ENCODE assay signal across 8 cellular contexts in genomic region chr17:21283482-21284318, GRCh38. TPM values are rescaled to one million over a fixed set of nuclear protein-coding genes. Genes with fewer than 3 reads are reported as not detected.
DNase-seq lines count a peak whose midpoint lies in the region; ATAC-seq and TF ChIP-seq lines count a peak whose summit lies in the region.

No MANE protein-coding gene starts in this region.

- peak overlapping the region in 1 of 2 experiments; percentile 36 for H3K14ac ChIP-seq in mesenchymal stem cell (ENCODE audit: low read length in 2 of 2)

- no peak for DNase-seq in Calu3
- no peak for DNase-seq in MG63
- no peak for DNase-seq in central memory CD8-positive, alpha-beta T cell (ENCODE audit: low spot score in 2 of 2)
- DNase-seq in mesenchymal stem cell, result peak; percentile 53
- DNase-seq in aorta, result peak; percentile 74 to 89
- no peak for DNase-seq in NCI-H146 (lab: John Stamatoyannopoulos, UW)

- intact Hi-C loops in Calu3 (cut with micrococcal nuclease; ENCODE audit: unreplicated experiment), result loop anchor here (10.0 kb wide), 1 partner anchor 231 kb away; no protein-coding TSS in a partner anchor
- intact Hi-C loops in aorta (cut with DNase I), result loop anchor here (2.0 to 5.0 kb wide), 3 partner anchors 69 to 174 kb away; partner anchors contain the start of gene TMEM11 (in 1 of the 2)

- no peak overlapping the region for H2BK15ac ChIP-seq in mesenchymal stem cell (ENCODE audit: low read depth, poor library complexity, severe bottlenecking)

- H3K36me3 ChIP-seq in MG63, result peaks cover 10% of the 10 kb centered on the region
- peaks cover 3 to 9% of the 10 kb centered on the region in 2 experiments for H3K36me3 ChIP-seq in mesenchymal stem cell (ENCODE audit: control insufficient read depth in 1 of 2, insufficient read depth in 2 of 2, low read depth in 1 of 2, low read length in 2 of 2)
- H3K36me3 ChIP-seq in aorta (ENCODE audit: control insufficient read depth in 1 of 2, insufficient read depth in 2 of 2, low read length in 1 of 2), result no peaks in the 10 kb centered on the region

- H4K91ac ChIP-seq in mesenchymal stem cell (ENCODE audit: low read length), result no peak overlapping the region

- TF ChIP-seq CTCF in Calu3 (IDR thresholded peaks at IDR 0.05; ENCODE audit: unreplicated experiment), result no peak

- H3K4me1 ChIP-seq in mesenchymal stem cell (ENCODE audit: control insufficient read depth, insufficient read depth, low read depth, low read length), result peaks cover 51% of the 10 kb centered on the region
- H3K4me1 ChIP-seq in aorta (ENCODE audit: control insufficient read depth in 1 of 2, insufficient read depth in 2 of 2, low read length in 2 of 2), result peaks cover 0 to 8% of the 10 kb centered on the region in 2 donors

- no peaks in the 10 kb centered on the region for H3K27me3 ChIP-seq in MG63
- no peaks in the 10 kb centered on the region for H3K27me3 ChIP-seq in mesenchymal stem cell (ENCODE audit: control insufficient read depth in 1 of 2, insufficient read depth in 1 of 2, low read length in 2 of 2)
- no peaks in the 10 kb centered on the region for H3K27me3 ChIP-seq in aorta (ENCODE audit: control insufficient read depth in 1 of 2, insufficient read depth in 2 of 2, low read length in 1 of 2)

- H3K4ac ChIP-seq in mesenchymal stem cell (ENCODE audit: low read depth in 1 of 2, low read length in 2 of 2), result no peak overlapping the region

- H3K9me3 ChIP-seq in MG63 (no peaks in the 10 kb centered on the region), mesenchymal stem cell (ENCODE audit: control insufficient read depth, low read length) (no peaks in the 10 kb centered on the region), aorta (ENCODE audit: control insufficient read depth, low read length) (no peaks in the 10 kb centered on the region)

- H3K23ac ChIP-seq in mesenchymal stem cell (ENCODE audit: low read length in 2 of 2), result peak overlapping the region in 1 of 2 experiments; percentile 17

- H3K4me3 ChIP-seq in MG63 (peak overlapping the region; percentile 58), mesenchymal stem cell (ENCODE audit: insufficient read depth in 1 of 2, low read depth in 1 of 2, low read length in 2 of 2) (peak overlapping the region; percentile 57 to 70), aorta (ENCODE audit: low read length in 2 of 2) (no peak overlapping the region)

- H2BK12ac ChIP-seq in mesenchymal stem cell (ENCODE audit: low read length in 2 of 2), result peak overlapping the region; percentile 45 to 78

- H3K4me1 Mint-ChIP-seq in Calu3 (ENCODE audit: low read depth, unreplicated experiment), result peaks cover 40% of the 10 kb centered on the region
- peaks cover 61% of the 10 kb centered on the region for H3K4me1 Mint-ChIP-seq in central memory CD8-positive, alpha-beta T cell

- ATAC-seq in GM21423 (IDR thresholded peaks at IDR 0.05; ENCODE audit: unreplicated experiment) (peak; percentile 2), aorta (ENCODE audit: low FRiP score) (no peak), HG03457 (IDR thresholded peaks at IDR 0.05; ENCODE audit: unreplicated experiment) (no peak)
- ATAC-seq in central memory CD8-positive, alpha-beta T cell (replicated peaks; ENCODE audit: extremely low read depth, poor library complexity, severe bottlenecking), result peak; percentile 8

- H3K9ac ChIP-seq in mesenchymal stem cell (ENCODE audit: low read length), result peak overlapping the region; percentile 86

- no peaks in the 10 kb centered on the region for H3K79me1 ChIP-seq in mesenchymal stem cell (replicated peaks; ENCODE audit: low read length, poor library complexity, severe bottlenecking)

- peak overlapping the region; percentile 92 for H3K4me2 ChIP-seq in mesenchymal stem cell (ENCODE audit: low read length, poor library complexity, severe bottlenecking)

- no peak overlapping the region for H2BK120ac ChIP-seq in mesenchymal stem cell (ENCODE audit: low read depth, low read length)

- no peak overlapping the region for H3K27ac ChIP-seq in mesenchymal stem cell (ENCODE audit: low read length, poor library complexity, severe bottlenecking)
- peak overlapping the region; percentile 38 to 94 for H3K27ac ChIP-seq in aorta (ENCODE audit: low read depth in 1 of 2, low read length in 2 of 2)

- no peaks in the 10 kb centered on the region for H3K27me3 Mint-ChIP-seq in Calu3 (ENCODE audit: unreplicated experiment)
- H3K27me3 Mint-ChIP-seq in central memory CD8-positive, alpha-beta T cell, result no peaks in the 10 kb centered on the region

- peak overlapping the region; percentile 70 for H2AFZ ChIP-seq in mesenchymal stem cell (ENCODE audit: low read depth, low read length)

- peak overlapping the region in 1 of 2 experiments; percentile 49 for H3K18ac ChIP-seq in mesenchymal stem cell (ENCODE audit: low read depth in 1 of 2, low read length in 2 of 2)

- no peak overlapping the region for H2BK5ac ChIP-seq in mesenchymal stem cell (ENCODE audit: low read depth, low read length, poor library complexity, severe bottlenecking)

- peak overlapping the region; percentile 56 for H4K8ac ChIP-seq in mesenchymal stem cell (ENCODE audit: low read length)

- H3K27ac Mint-ChIP-seq in Calu3 (ENCODE audit: unreplicated experiment), result no peak overlapping the region
- peak overlapping the region; percentile 96 for H3K27ac Mint-ChIP-seq in central memory CD8-positive, alpha-beta T cell (ENCODE audit: low read depth)

- peak overlapping the region; percentile 89 for H3K4me3 Mint-ChIP-seq in Calu3 (ENCODE audit: low read depth, unreplicated experiment)
- peak overlapping the region; percentile 95 for H3K4me3 Mint-ChIP-seq in central memory CD8-positive, alpha-beta T cell

- peaks cover 62% of the 10 kb centered on the region for H3K36me3 Mint-ChIP-seq in Calu3 (ENCODE audit: insufficient read depth, unreplicated experiment)
- peaks cover 30% of the 10 kb centered on the region for H3K36me3 Mint-ChIP-seq in central memory CD8-positive, alpha-beta T cell (ENCODE audit: insufficient read depth)

- H2AK5ac ChIP-seq in mesenchymal stem cell (ENCODE audit: low read length, severe bottlenecking), result peak overlapping the region; percentile 43

- 28% methylated on average over 49 of the region's 49 CpGs for WGBS in mesenchymal stem cell
- 21 to 25% methylated on average over 46 to 49 of the region's 49 CpGs for WGBS in aorta, 2 donors

- BruUV-seq in Calu3 (replicated peaks; lab: Mats Ljungman, UMichigan), result no TSS peak

- H3K9me3 Mint-ChIP-seq in Calu3 (ENCODE audit: low read depth, unreplicated experiment), result no peaks in the 10 kb centered on the region
- no peaks in the 10 kb centered on the region for H3K9me3 Mint-ChIP-seq in central memory CD8-positive, alpha-beta T cell

- CTCF ChIA-PET in Calu3 (lab: Charles Lee), result no interaction called here

RNA-seq across cellular contexts. Expression of gene MAP2K3, which starts 0.8 kb away (rescaled TPM):
- 93.5 and 111 TPM in 2 replicates for total RNA-seq in Calu3 (2022)
- 33.2 and 42.1 TPM in 2 replicates for total RNA-seq in MG63 (2014; rRNA removed; shearing (Covaris generic); ENCODE audit: low replicate concordance)
- polyA plus RNA-seq in mesenchymal stem cell (2013, experiment 1 of 2), result 25.0 TPM
- polyA plus RNA-seq in mesenchymal stem cell (2013, experiment 2 of 2), result 24.1 TPM
- 10 to 100 TPM; 58.7 to 82.6 TPM for total RNA-seq in aorta
- 10 to 100 TPM; 21.8 to 41.4 TPM for polyA plus RNA-seq in aorta

RNA-seq across cellular contexts. Expression of gene NATD1, which starts 30.5 kb away (rescaled TPM):
- total RNA-seq in Calu3 (2022) (1.5 and 1.7 TPM in 2 replicates), aorta (10 to 100 TPM in 1 of 2 donors, 1 to 10 TPM in 1; 7.2 to 13.4 TPM)
- 0.36 TPM in 1 of 2 replicates, not detected in the other for total RNA-seq in MG63 (2014; rRNA removed; shearing (Covaris generic); ENCODE audit: low replicate concordance)
- polyA plus RNA-seq in mesenchymal stem cell (2013, experiment 1 of 2), result 3.2 TPM
- polyA plus RNA-seq in mesenchymal stem cell (2013, experiment 2 of 2), result 3.2 TPM
- 1 to 10 TPM; 3.6 to 6.2 TPM for polyA plus RNA-seq in aorta

Comparison
In these comparisons a context has a peak if more than half of its experiments do, and no peak if none do; other contexts are left out.
1. DNase-seq: peak in mesenchymal stem cell (single experiment) and aorta (2 of 2); none in Calu3 (single experiment), MG63 (single experiment), central memory CD8-positive, alpha-beta T cell (0 of 2) and NCI-H146 (single experiment).
2. ATAC-seq: peak in GM21423 (single experiment) and central memory CD8-positive, alpha-beta T cell (single experiment); none in aorta (single experiment) and HG03457 (single experiment).
3. H3K4me3 ChIP-seq: peak in MG63 (single experiment) and mesenchymal stem cell (2 of 2); none in aorta (0 of 2).